ENCODE assay signal across 38 cellular contexts in genomic region chr11:55793321-55793720, GRCh38. TPM values are rescaled to one million over a fixed set of nuclear protein-coding genes. Genes with fewer than 3 reads are reported as not detected.
"Had no signal": no experiment of that assay in that cellular context is flagged by ENCODE, and none has a peak within 500 bp of the region (broad histone marks: within the 10 kb centered on the region; RNA-seq: fewer than 3 reads in every experiment).

No MANE protein-coding gene starts in this region.

- DNase-seq: Karpas-422, Kasumi-1, MG63, MM.1S, MV-4-11, NCI-H1048, NCI-H1092, NCI-H1092 treated with DMSO at 0.1 percent for 48 hours, NCI-H1105, NCI-H1105 treated with DMSO at 0.1 percent for 48 hours, NCI-H1417, NCI-H1417 treated with DMSO at 0.1 percent for 48 hours, NCI-H1436, NCI-H1436 treated with DMSO at 0.1 percent for 48 hours, NCI-H146, NCI-H1694, NCI-H1694 treated with DMSO at 0.1 percent for 48 hours, NCI-H187, NCI-H187 treated with DMSO at 0.1 percent for 48 hours, NCI-H1930, NCI-H2029, NCI-H2029 treated with DMSO at 0.1 percent for 48 hours, NCI-H2081, NCI-H2081 treated with DMSO at 0.1 percent for 48 hours, NCI-H2107, NCI-H2171, NCI-H2171 treated with DMSO at 0.1 percent for 48 hours, NCI-H2227 treated with DMSO at 0.1 percent for 48 hours, NCI-H226, NCI-H345, NCI-H446, NCI-H446 treated with DMSO at 0.1 percent for 48 hours, NCI-H510A, NCI-H510A treated with DMSO at 0.1 percent for 48 hours had no signal

RNA-seq across cellular contexts. Expression of gene OR5D14, which starts 2.0 kb away (rescaled TPM):
- total RNA-seq: LHCN-M2, M059J, MCF 10A, NCI-H460 had no signal

RNA-seq across cellular contexts. Expression of gene OR5L1, which starts 17.8 kb away (rescaled TPM):
- total RNA-seq: LHCN-M2, M059J, MCF 10A, NCI-H460 had no signal

RNA-seq across cellular contexts. Expression of gene OR5D13, which starts 20.1 kb away (rescaled TPM):
- total RNA-seq: LHCN-M2, M059J, MCF 10A, NCI-H460 had no signal

RNA-seq across cellular contexts. Expression of gene OR5D18, which starts 26.1 kb away (rescaled TPM):
- total RNA-seq: LHCN-M2, M059J, MCF 10A, NCI-H460 had no signal

RNA-seq across cellular contexts. Expression of gene OR5L2, which starts 33.7 kb away (rescaled TPM):
- total RNA-seq: LHCN-M2, M059J, MCF 10A, NCI-H460 had no signal
